1 cellular context compared by ENCODE assay signal in genomic region chr10:21511931-21512330, GRCh38.
TF ChIP-seq lines count a peak whose summit lies in the region.

No MANE protein-coding gene starts in this region.

TF ChIP-seq in GM23338, 12 proteins besides CTCF, POLR2A, EP300 and RAD21:
- TF ChIP-seq REST (IDR thresholded peaks at IDR 0.05; ENCODE audit: unreplicated experiment), result no peak
- TF ChIP-seq NANOG (IDR thresholded peaks at IDR 0.05; ENCODE audit: borderline replicate concordance), result no peak
- no peak for TF ChIP-seq ZNF114 (CRISPR knock-in tag; IDR thresholded peaks at IDR 0.05)
- no peak for TF ChIP-seq ZNF331 (CRISPR knock-in tag; IDR thresholded peaks at IDR 0.05; ENCODE audit: low read depth)
- no peak for TF ChIP-seq ZNF462 (CRISPR knock-in tag; IDR thresholded peaks at IDR 0.05)
- no peak for TF ChIP-seq EZH2 (IDR thresholded peaks at IDR 0.05; ENCODE audit: low read depth, unreplicated experiment)
- no peak for TF ChIP-seq ETS1 (IDR thresholded peaks at IDR 0.05)
- no peak for TF ChIP-seq EZH2phosphoT487 (IDR thresholded peaks at IDR 0.05; ENCODE audit: unreplicated experiment)
- TF ChIP-seq STAT1 (IDR thresholded peaks at IDR 0.05; ENCODE audit: unreplicated experiment), result no peak
